Comparison of ENCODE assay signal across 8 cellular contexts in genomic region chr22:44091021-44091721, GRCh38.
DNase-seq lines count a peak whose midpoint lies in the region; ATAC-seq and TF ChIP-seq lines count a peak whose summit lies in the region.

No MANE protein-coding gene starts in this region.

- intact Hi-C loops in body of pancreas (cut with DNase I), result no loop called here

- H3K27ac ChIP-seq in body of pancreas, result no peak overlapping the region

- no peaks in the 10 kb centered on the region for H3K27me3 Mint-ChIP-seq in brain

- H3K9me3 Mint-ChIP-seq in brain, result peaks cover 0 to 9% (median 4%) of the 10 kb centered on the region in 5 experiments

- H3K36me3 ChIP-seq in body of pancreas (replicated peaks in 1 of 2; ENCODE audit: insufficient read depth in 1 of 2, low read depth in 2 of 2), result no peaks in the 10 kb centered on the region

- TF ChIP-seq POLR2A in body of pancreas (IDR thresholded peaks at IDR 0.05), result no peak

- H3K9me3 ChIP-seq in body of pancreas, result no peaks in the 10 kb centered on the region

- peaks cover 44% of the 10 kb centered on the region for H3K4me1 Mint-ChIP-seq in brain

- peak; percentile 36 for DNase-seq in GM12865 (ENCODE audit: low read depth)
- peak; percentile 63 for DNase-seq in NAMALWA (ENCODE audit: low spot score)
- DNase-seq in putamen (ENCODE audit: low spot score), result peak; percentile 39
- no peak for DNase-seq in body of pancreas
- DNase-seq in SHP77 treated with DMSO at 0.1 percent for 48 hours (lab: John Stamatoyannopoulos, UW), result no peak
- DNase-seq in AG08395 (ENCODE audit: low spot score), result no peak

- H3K27ac Mint-ChIP-seq in brain, result peak overlapping the region in 3 of 5 experiments; percentile 75 to 87 (median 86)

- H3K4me3 ChIP-seq in GM12865 (ENCODE audit: low read depth, low read length) (no peak overlapping the region), body of pancreas (no peak overlapping the region)

- TF ChIP-seq CTCF in GM12865 (IDR thresholded peaks at IDR 0.05; ENCODE audit: insufficient read depth, low read depth, low read length, missing control alignments), result no peak
- TF ChIP-seq CTCF in brain (conservative IDR thresholded peaks at IDR 0.05), result peak in 1 of 2 experiments; percentile 27
- TF ChIP-seq CTCF in body of pancreas (IDR thresholded peaks at IDR 0.05), result no peak

- WGBS in body of pancreas, 2 donors, result 75 to 76% methylated on average over 14 of the region's 14 CpGs

- H3K36me3 Mint-ChIP-seq in brain, result no peaks in the 10 kb centered on the region

- no peaks in the 10 kb centered on the region for H3K4me1 ChIP-seq in body of pancreas

- H3K4me3 Mint-ChIP-seq in brain, result no peak overlapping the region

- no peaks in the 10 kb centered on the region for H3K27me3 ChIP-seq in body of pancreas

- ATAC-seq in body of pancreas (no peak), HG03520 (IDR thresholded peaks at IDR 0.05; ENCODE audit: unreplicated experiment) (no peak)

Comparison
In these comparisons a context has a peak if more than half of its experiments do, and no peak if none do; other contexts are left out.
1. DNase-seq: peak in GM12865 (single experiment), NAMALWA (single experiment) and putamen (single experiment); none in body of pancreas (0 of 4), SHP77 treated with DMSO at 0.1 percent for 48 hours (single experiment) and AG08395 (single experiment).